Comparison of ENCODE assay signal across 1 cellular context in genomic region chr14:87971010-87971409, GRCh38.
TF ChIP-seq lines count a peak whose summit lies in the region.

No MANE protein-coding gene starts in this region.

TF ChIP-seq in GM12878, 131 proteins besides CTCF, POLR2A, EP300 and RAD21 (continued from another document):
- TF ChIP-seq PKNOX1 (IDR thresholded peaks at IDR 0.05), result peak; percentile 44; the same call in 1 of the 2 replicates
